Comparison of ENCODE assay signal across 8 cellular contexts in the genomic region with DNA sequence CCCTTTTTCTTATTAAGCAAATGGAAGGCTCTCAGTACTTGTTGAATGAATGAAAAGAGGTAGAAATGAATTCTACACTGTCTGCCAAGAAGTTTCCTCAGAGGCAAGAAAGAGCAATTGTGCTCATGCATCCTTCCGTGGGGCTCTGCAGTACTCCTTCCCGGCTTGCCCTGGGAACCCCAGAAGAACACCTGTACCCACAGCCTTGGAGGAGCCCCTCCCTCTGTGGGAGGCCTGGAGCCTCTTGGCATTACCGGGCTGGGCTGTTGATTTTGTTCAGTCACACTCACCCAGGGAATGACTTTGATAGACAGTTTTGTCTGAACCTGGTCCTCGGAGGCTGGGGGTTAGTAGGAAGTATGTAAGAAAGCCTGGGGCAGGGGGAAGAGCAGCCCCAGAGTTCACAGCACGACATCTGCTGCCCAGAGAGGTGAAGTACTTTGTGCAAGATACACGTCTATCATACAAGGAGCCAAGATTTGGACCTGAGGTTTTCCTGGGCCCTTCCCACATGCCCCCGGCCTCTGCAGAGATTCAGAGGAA.
A peak's percentile ranks its signal among the peaks of the same experiment; 100 is the strongest.
DNase-seq lines count a peak whose midpoint lies in the region; ATAC-seq and TF ChIP-seq lines count a peak whose summit lies in the region.

No MANE protein-coding gene starts in this region.

- no peaks in the 10 kb centered on the region for H3K27me3 ChIP-seq in CD4-positive, alpha-beta T cell (ENCODE audit: control insufficient read depth, insufficient read depth, low read length)
- H3K27me3 ChIP-seq in parathyroid adenoma (ENCODE audit: control insufficient read depth, insufficient read depth, low read length): no peaks in the 10 kb centered on the region

- no peaks in the 10 kb centered on the region for H3K36me3 Mint-ChIP-seq in CD4-positive, alpha-beta T cell (ENCODE audit: low read depth)
- no peaks in the 10 kb centered on the region for H3K36me3 Mint-ChIP-seq in T-cell

- POLR2A ChIA-PET in CD4-positive, alpha-beta T cell (lab: Charles Lee): interaction anchor here (0.6 to 2.5 kb wide), 13 partner anchors 8 to 146 kb away, joined by 3 to 24 read pairs (median 7); no protein-coding TSS in a partner anchor
- POLR2A ChIA-PET in T-cell (lab: Charles Lee): no interaction called here

- H3K4me1 ChIP-seq in parathyroid adenoma: no peaks in the 10 kb centered on the region

- no peak for TF ChIP-seq CTCF in CD4-positive, alpha-beta T cell (IDR thresholded peaks at IDR 0.05)
- no peak for TF ChIP-seq CTCF in parathyroid adenoma (IDR thresholded peaks at IDR 0.05)

- peak overlapping the region; percentile 59 for H3K27ac ChIP-seq in CD4-positive, alpha-beta T cell (ENCODE audit: low read depth, low read length)
- H3K27ac ChIP-seq in parathyroid adenoma: no peak overlapping the region

- intact Hi-C loops in CD4-positive, alpha-beta T cell (cut with DNase I, micrococcal nuclease): loop anchor here (2.0 to 10.0 kb wide), 6 partner anchors 42 to 148 kb away; no protein-coding TSS in a partner anchor

- H3K79me2 ChIP-seq in parathyroid adenoma: no peaks in the 10 kb centered on the region

- H3K9me3 Mint-ChIP-seq in CD4-positive, alpha-beta T cell: no peaks in the 10 kb centered on the region
- no peaks in the 10 kb centered on the region for H3K9me3 Mint-ChIP-seq in T-cell

- peak in 5 of 10 experiments; percentile 3 to 23 (median 18) for DNase-seq in CD4-positive, alpha-beta T cell
- DNase-seq in T-cell (peak in 20 of 34 experiments; percentile 3 to 40 (median 14)), NCI-H187 treated with DMSO at 0.1 percent for 48 hours (lab: John Stamatoyannopoulos, UW) (no peak)

- H2AFZ ChIP-seq in parathyroid adenoma: no peak overlapping the region

- H3K4me1 Mint-ChIP-seq in CD4-positive, alpha-beta T cell (ENCODE audit: low read depth): peaks cover 38% of the 10 kb centered on the region
- H3K4me1 Mint-ChIP-seq in T-cell: peaks cover 28 to 35% (median 29%) of the 10 kb centered on the region in 3 donors

- H3K27me3 Mint-ChIP-seq in CD4-positive, alpha-beta T cell: no peaks in the 10 kb centered on the region
- H3K27me3 Mint-ChIP-seq in T-cell: no peaks in the 10 kb centered on the region

- peak overlapping the region; percentile 38 for H3K4me2 ChIP-seq in parathyroid adenoma (ENCODE audit: low read length)

- H3K4me3 ChIP-seq in parathyroid adenoma (ENCODE audit: low read depth, low read length): no peak overlapping the region

- no peaks in the 10 kb centered on the region for H3K9me3 ChIP-seq in CD4-positive, alpha-beta T cell (ENCODE audit: control insufficient read depth, low read length)
- no peaks in the 10 kb centered on the region for H3K9me3 ChIP-seq in parathyroid adenoma (ENCODE audit: control insufficient read depth, low read length)

- no peak overlapping the region for H3K9ac ChIP-seq in parathyroid adenoma

- peak overlapping the region; percentile 86 for H3K4me3 Mint-ChIP-seq in CD4-positive, alpha-beta T cell
- H3K4me3 Mint-ChIP-seq in T-cell: peak overlapping the region; percentile 82 to 87 (median 84)

- H3K27ac Mint-ChIP-seq in CD4-positive, alpha-beta T cell: peak overlapping the region; percentile 96
- H3K27ac Mint-ChIP-seq in T-cell: peak overlapping the region; percentile 98 to 99

- CTCF ChIA-PET in CD4-positive, alpha-beta T cell (lab: Charles Lee): no interaction called here
- CTCF ChIA-PET in T-cell (lab: Charles Lee): interaction anchor here in 1 of 2 donors (0.6 to 1.6 kb wide), 3 partner anchors 86 to 147 kb away, joined by 3 to 6 read pairs (median 3); no protein-coding TSS in a partner anchor

- H3K36me3 ChIP-seq in parathyroid adenoma (ENCODE audit: control insufficient read depth, insufficient read depth, low read length): no peaks in the 10 kb centered on the region

- peak; percentile 60 for ATAC-seq in CD4-positive, alpha-beta T cell (ENCODE audit: poor library complexity)
- peak; percentile 64 to 71 (median 68) for ATAC-seq in T-cell (replicated peaks in 1 of 4)
- peak; percentile 7 for ATAC-seq in esophagus mucosa
- ATAC-seq in GM18870 (IDR thresholded peaks at IDR 0.05; ENCODE audit: unreplicated experiment): no peak
- no peak for ATAC-seq in HG03432 (IDR thresholded peaks at IDR 0.05; ENCODE audit: unreplicated experiment)
- no peak for ATAC-seq in GM21526 (IDR thresholded peaks at IDR 0.05; ENCODE audit: low FRiP score, unreplicated experiment)

Comparison
In these comparisons a context has a peak if more than half of its experiments do, and no peak if none do; other contexts are left out.
1. ATAC-seq: peak in CD4-positive, alpha-beta T cell (single experiment), T-cell (4 of 4) and esophagus mucosa (single experiment); none in GM18870 (single experiment), HG03432 (single experiment) and GM21526 (single experiment).